Comparison of ENCODE assay signal across 16 cellular contexts in genomic region chr2:225756198-225756597, GRCh38.
"Had no signal": no experiment of that assay in that cellular context is flagged by ENCODE, and none has a peak within 500 bp of the region (broad histone marks: within the 10 kb centered on the region; RNA-seq: fewer than 3 reads in every experiment).

No MANE protein-coding gene starts in this region.

- H3K4me1 ChIP-seq: ascending aorta, lower lobe of right lung, tibial artery had no signal

- ATAC-seq: effector memory CD8-positive, alpha-beta T cell; lower lobe of right lung; natural killer cell treated with Interleukin-12 subunit alpha and Interleukin-12 subunit beta and Interleukin-15 and Interleukin-18, amount 100 ng/mL, for 72 hours had no signal

- H3K36me3 ChIP-seq: ascending aorta, cardiac muscle cell, lower lobe of right lung, tibial artery had no signal

- H3K9me3 ChIP-seq: ascending aorta, lower lobe of right lung, tibial artery had no signal

- H3K4me3 ChIP-seq: ascending aorta, cardiac muscle cell, lower lobe of right lung, tibial artery had no signal

- H3K27me3 ChIP-seq: ascending aorta, cardiac muscle cell, tibial artery had no signal

- DNase-seq: activated CD4-positive, alpha-beta T cell treated with anti-CD3 and anti-CD28 coated beads for 1 hour; activated gamma-delta T cell; effector memory CD8-positive, alpha-beta T cell; foreskin melanocyte; hypothalamus; lower lobe of right lung; nucleus accumbens; stimulated activated CD4-positive, alpha-beta T cell treated with anti-CD3 and anti-CD28 coated beads, Interleukin-12 subunit alpha, Interleukin-12 subunit beta, amount 100 ng/mL, for 4 hours; stimulated activated CD4-positive, alpha-beta T cell treated with anti-CD3 and anti-CD28 coated beads, Interleukin-1b, Interleukin-23, amount 100 ng/mL, for 48 hours; stimulated activated CD8-positive, alpha-beta memory T cell treated with anti-CD3 and anti-CD28 coated beads, Interleukin-4, amount 100 ng/mL, for 48 hours; stimulated activated naive CD4-positive, alpha-beta T cell; T-helper 2 cell; tibial artery had no signal
